Comparison of ENCODE assay signal across 31 cellular contexts in the genomic region with DNA sequence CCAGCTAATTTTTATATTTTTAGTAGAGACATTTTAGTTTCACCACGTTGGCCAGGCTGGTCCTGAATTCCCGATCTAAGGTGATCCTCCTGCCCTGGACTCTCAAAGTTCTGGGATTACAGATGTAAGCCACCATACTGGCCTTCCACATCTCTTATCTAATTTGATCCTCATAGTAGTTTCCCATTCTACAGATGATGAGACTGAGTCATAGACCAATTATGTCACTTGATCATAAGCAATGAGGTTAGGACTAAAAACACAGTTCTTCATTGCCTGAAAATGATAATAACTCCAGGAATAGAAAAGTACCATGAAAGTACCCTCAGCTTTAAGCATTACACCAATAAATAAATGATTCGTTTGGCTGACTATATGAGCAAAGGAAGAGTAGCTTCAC.
"Had no signal": no experiment of that assay in that cellular context is flagged by ENCODE, and none has a peak within 500 bp of the region (broad histone marks: within the 10 kb centered on the region; RNA-seq: fewer than 3 reads in every experiment).

No MANE protein-coding gene starts in this region.

- FAIRE-seq: astrocyte, bronchial epithelial cell had no signal

- DNase-seq: activated CD4-positive, alpha-beta T cell treated with anti-CD3 and anti-CD28 coated beads for 1 hour; activated CD4-positive, alpha-beta T cell treated with anti-CD3 and anti-CD28 coated beads for 4 hours; activated CD4-positive, alpha-beta T cell treated with anti-CD3 and anti-CD28 coated beads, Interleukin-2, amount 10 ng/mL, durations not matched to agents 7 days and 5 days; activated CD4-positive, alpha-beta T cell treated with anti-CD3 and anti-CD28 coated beads, Interleukin-2, amount 50 U/mL, for 4 hours; activated CD8-positive, alpha-beta memory T cell treated with anti-CD3 and anti-CD28 coated beads for 24 hours; activated CD8-positive, alpha-beta T cell treated with anti-CD3 and anti-CD28 coated beads for 36 hours; activated effector memory CD4-positive, alpha-beta T cell treated with Interleukin-2 at 50 U/mL for 16 hours; activated gamma-delta T cell treated with Interleukin-2 at 50 U/mL for 16 hours; activated naive CD4-positive, alpha-beta T cell treated with anti-CD3 and anti-CD28 coated beads, Interleukin-2, amount 50 U/mL, for 16 hours; activated naive CD4-positive, alpha-beta T cell treated with Interleukin-2 at 50 U/mL for 16 hours; activated T-cell treated with anti-CD3 and anti-CD28 coated beads, Interleukin-2, amount 50 U/mL, for 4 hours; amniotic stem cell; anterior cingulate cortex; brain microvascular endothelial cell; dorsolateral prefrontal cortex; effector memory CD8-positive, alpha-beta T cell; erythroblast; foreskin keratinocyte; gastrocnemius medialis; glutamatergic neuron; T-helper 2 cell had no signal

- H3K27me3 ChIP-seq: brain microvascular endothelial cell, dorsolateral prefrontal cortex, esophagus muscularis mucosa, foreskin keratinocyte, gastrocnemius medialis had no signal

- H3K27me3 Mint-ChIP-seq: activated CD4-positive, alpha-beta T cell treated with anti-CD3 and anti-CD28 coated beads, Interleukin-2, amount 10 ng/mL, durations not matched to agents 7 days and 5 days; activated CD8-positive, alpha-beta T cell treated with anti-CD3 and anti-CD28 coated beads for 36 hours; activated naive CD8-positive, alpha-beta T cell; central memory CD8-positive, alpha-beta T cell; dendritic cell treated with granulocyte-macrophage colony-stimulating factor and Interleukin-4, amounts not matched to agents 40 ng/mL and 50 ng/mL, for 4 days; effector memory CD8-positive, alpha-beta T cell had no signal

- H3K36me3 ChIP-seq: brain microvascular endothelial cell, esophagus muscularis mucosa, gastrocnemius medialis had no signal

- H3K4me3 Mint-ChIP-seq: activated CD4-positive, alpha-beta T cell treated with anti-CD3 and anti-CD28 coated beads, Interleukin-2, amount 10 ng/mL, durations not matched to agents 7 days and 5 days; activated CD8-positive, alpha-beta T cell treated with anti-CD3 and anti-CD28 coated beads for 36 hours; activated naive CD8-positive, alpha-beta T cell; activated T-cell treated with anti-CD3 and anti-CD28 coated beads, Interleukin-2, amount 50 U/mL, for 4 hours; activated T-helper 17 cell treated with anti-CD3 and anti-CD28 coated beads, Interleukin-2, amount 50 U/mL, for 72 hours; central memory CD8-positive, alpha-beta T cell; dendritic cell treated with granulocyte-macrophage colony-stimulating factor and Interleukin-4, amounts not matched to agents 40 ng/mL and 50 ng/mL, for 4 days; effector memory CD8-positive, alpha-beta T cell; WTC11 had no signal

- ATAC-seq: activated CD8-positive, alpha-beta T cell treated with anti-CD3 and anti-CD28 coated beads for 36 hours; activated T-cell treated with anti-CD3 and anti-CD28 coated beads, Interleukin-2, amount 50 U/mL, for 4 hours; activated T-helper 17 cell treated with anti-CD3 and anti-CD28 coated beads, Interleukin-2, amount 50 U/mL, for 72 hours; effector memory CD8-positive, alpha-beta T cell; foreskin keratinocyte; gastrocnemius medialis; WTC11 had no signal

- H3K4me1 Mint-ChIP-seq: activated CD4-positive, alpha-beta T cell treated with anti-CD3 and anti-CD28 coated beads, Interleukin-2, amount 10 ng/mL, durations not matched to agents 7 days and 5 days; activated T-helper 17 cell treated with anti-CD3 and anti-CD28 coated beads, Interleukin-2, amount 50 U/mL, for 72 hours; central memory CD8-positive, alpha-beta T cell; WTC11 had no signal

- H3K9me3 ChIP-seq: esophagus muscularis mucosa, gastrocnemius medialis had no signal

- H3K27ac Mint-ChIP-seq: activated CD4-positive, alpha-beta T cell treated with anti-CD3 and anti-CD28 coated beads, Interleukin-2, amount 10 ng/mL, durations not matched to agents 7 days and 5 days; activated CD8-positive, alpha-beta T cell treated with anti-CD3 and anti-CD28 coated beads for 36 hours; activated naive CD8-positive, alpha-beta T cell; activated T-helper 17 cell treated with anti-CD3 and anti-CD28 coated beads, Interleukin-2, amount 50 U/mL, for 72 hours; dendritic cell treated with granulocyte-macrophage colony-stimulating factor and Interleukin-4, amounts not matched to agents 40 ng/mL and 50 ng/mL, for 4 days; effector memory CD8-positive, alpha-beta T cell; WTC11 had no signal

- H3K27ac ChIP-seq: brain microvascular endothelial cell, dorsolateral prefrontal cortex, esophagus muscularis mucosa, foreskin keratinocyte, gastrocnemius medialis, VCaP had no signal

- H3K36me3 Mint-ChIP-seq: activated naive CD8-positive, alpha-beta T cell had no signal

- H3K4me3 ChIP-seq: coronary artery, dorsolateral prefrontal cortex, esophagus muscularis mucosa, gastrocnemius medialis had no signal

- H3K9me3 Mint-ChIP-seq: activated CD4-positive, alpha-beta T cell treated with anti-CD3 and anti-CD28 coated beads, Interleukin-2, amount 10 ng/mL, durations not matched to agents 7 days and 5 days; activated CD8-positive, alpha-beta T cell treated with anti-CD3 and anti-CD28 coated beads for 36 hours; activated T-cell treated with anti-CD3 and anti-CD28 coated beads, Interleukin-2, amount 50 U/mL, for 4 hours; central memory CD8-positive, alpha-beta T cell; dendritic cell treated with granulocyte-macrophage colony-stimulating factor and Interleukin-4, amounts not matched to agents 40 ng/mL and 50 ng/mL, for 4 days had no signal
